In genomic region chr5:321233-321725, GRCh38 we compare ENCODE assay signal across 9 cellular contexts. TPM values are rescaled to one million over a fixed set of nuclear protein-coding genes. Genes with fewer than 3 reads are reported as not detected.
A peak's percentile ranks its signal among the peaks of the same experiment; 100 is the strongest.
DNase-seq lines count a peak whose midpoint lies in the region; ATAC-seq and TF ChIP-seq lines count a peak whose summit lies in the region.
"Had no signal": no experiment of that assay in that cellular context is flagged by ENCODE, and none has a peak within 500 bp of the region (broad histone marks: within the 10 kb centered on the region; RNA-seq: fewer than 3 reads in every experiment).

TSS of gene AHRR (plus strand) at chr5:321714. CDS start at chr5:343903, 22,189 bp downstream.

- H3K4me1 Mint-ChIP-seq in type B pancreatic cell (ENCODE audit: unreplicated experiment): no peaks in the 10 kb centered on the region

- peak; percentile 87 for ATAC-seq in mucosa of descending colon

- H3K4me1 ChIP-seq in mucosa of descending colon (ENCODE audit: low read depth): peaks cover 24% of the 10 kb centered on the region

- peaks cover 42% of the 10 kb centered on the region for H3K27me3 Mint-ChIP-seq in type B pancreatic cell

- H3K27ac Mint-ChIP-seq in type B pancreatic cell: no peak within 1 kb of the TSS

- TF ChIP-seq CTCF in WI38 (IDR thresholded peaks at IDR 0.05; ENCODE audit: low read depth, low read length) (no peak; the same call in 1 of the 2 replicates), mucosa of descending colon (IDR thresholded peaks at IDR 0.05) (peak; percentile 54), type B pancreatic cell (conservative IDR thresholded peaks at IDR 0.05) (peak; percentile 61)

- H3K4me3 ChIP-seq in WI38 (ENCODE audit: low read depth, low read length) (peak within 1 kb of the TSS; percentile 75), mucosa of descending colon (no peak within 1 kb of the TSS)

- no peaks in the 10 kb centered on the region for H3K9me3 Mint-ChIP-seq in type B pancreatic cell

- H3K9me3 ChIP-seq in mucosa of descending colon: no peaks in the 10 kb centered on the region

- H3K4me3 Mint-ChIP-seq in type B pancreatic cell: peak within 1 kb of the TSS; percentile 83

- H3K36me3 ChIP-seq in mucosa of descending colon (ENCODE audit: low read depth): no peaks in the 10 kb centered on the region

- DNase-seq in NCI-H187 (lab: John Stamatoyannopoulos, UW): peak; percentile 36 to 68
- no peak for DNase-seq in NCI-H187 treated with DMSO at 0.1 percent for 48 hours (lab: John Stamatoyannopoulos, UW)
- DNase-seq in GOT3 (lab: John Stamatoyannopoulos, UW): peak; percentile 51
- DNase-seq in M059J (ENCODE audit: low read depth): peak; percentile 76
- peak; percentile 91 for DNase-seq in epidermal melanocyte (ENCODE audit: insufficient read length, low spot score)
- DNase-seq in mucosa of descending colon: peak; percentile 63 to 86 (median 83)
- DNase-seq in type B pancreatic cell (ENCODE audit: extremely low spot score, unreplicated experiment): no peak
- DNase-seq: DND-41 had no signal

- intact Hi-C loops in mucosa of descending colon (cut with DNase I, micrococcal nuclease): no loop called here

- no peaks in the 10 kb centered on the region for H3K36me3 Mint-ChIP-seq in type B pancreatic cell

RNA-seq across cellular contexts. Expression of gene AHRR, which starts in this region (rescaled TPM):
- 49.1 and 50.6 TPM in 2 replicates for total RNA-seq in M059J (2014; rRNA removed; shearing (Covaris generic))
- 1 to 10 TPM; 2.0 to 3.2 (median 2.3) TPM for total RNA-seq in mucosa of descending colon
- 7.9 and 13.4 TPM in 2 replicates for total RNA-seq in type B pancreatic cell (ENCODE audit: low replicate concordance)

Comparison
In these comparisons a context has a peak if more than half of its experiments do, and no peak if none do; other contexts are left out.
1. DNase-seq: peak in NCI-H187 (2 of 2), GOT3 (single experiment), M059J (single experiment), epidermal melanocyte (single experiment) and mucosa of descending colon (3 of 3); none in NCI-H187 treated with DMSO at 0.1 percent for 48 hours (single experiment) and type B pancreatic cell (single experiment).